In genomic region chr20:2839732-2840137, GRCh38 we compare ENCODE assay signal across 8 cellular contexts. TPM values are rescaled to one million over a fixed set of nuclear protein-coding genes. Genes with fewer than 3 reads are reported as not detected.
A peak's percentile ranks its signal among the peaks of the same experiment; 100 is the strongest.
DNase-seq lines count a peak whose midpoint lies in the region; ATAC-seq and TF ChIP-seq lines count a peak whose summit lies in the region.

No MANE protein-coding gene starts in this region.

- peaks cover 14% of the 10 kb centered on the region for H3K36me3 Mint-ChIP-seq in T-cell

- peak overlapping the region; percentile 86 for H3K4me2 ChIP-seq in skeletal muscle satellite cell (ENCODE audit: low read length)

- peak overlapping the region; percentile 70 to 76 for H3K27ac Mint-ChIP-seq in T-cell

- DNase-seq in T-cell (no peak), right atrium auricular region (ENCODE audit: low spot score) (no peak), NCI-H2227 (lab: John Stamatoyannopoulos, UW; ENCODE audit: unreplicated experiment) (no peak), superior temporal gyrus (ENCODE audit: extremely low spot score) (no peak), NCI-H748 (lab: John Stamatoyannopoulos, UW; ENCODE audit: unreplicated experiment) (no peak)

- H3K36me3 ChIP-seq in right atrium auricular region (no peaks in the 10 kb centered on the region), skeletal muscle satellite cell (ENCODE audit: insufficient read depth, low read length) (peaks cover 2% of the 10 kb centered on the region)

- H3K9me3 ChIP-seq in right atrium auricular region: no peaks in the 10 kb centered on the region
- no peaks in the 10 kb centered on the region for H3K9me3 ChIP-seq in skeletal muscle satellite cell (replicated peaks; ENCODE audit: low read length)

- peak overlapping the region; percentile 89 to 92 for H3K27ac ChIP-seq in right atrium auricular region

- ATAC-seq in T-cell (replicated peaks in 1 of 4): no peak
- ATAC-seq in HG03196 (IDR thresholded peaks at IDR 0.05; ENCODE audit: unreplicated experiment): no peak

- peaks cover 0 to 21% of the 10 kb centered on the region in 2 donors for H3K4me1 ChIP-seq in right atrium auricular region
- peaks cover 9% of the 10 kb centered on the region for H3K4me1 ChIP-seq in skeletal muscle satellite cell (ENCODE audit: control insufficient read depth, insufficient read depth, low read length)

- H3K27me3 Mint-ChIP-seq in T-cell: no peaks in the 10 kb centered on the region

- H3K27me3 ChIP-seq in right atrium auricular region: no peaks in the 10 kb centered on the region
- no peaks in the 10 kb centered on the region for H3K27me3 ChIP-seq in skeletal muscle satellite cell (ENCODE audit: control insufficient read depth, insufficient read depth, low read length)

- H3K9me3 Mint-ChIP-seq in T-cell: no peaks in the 10 kb centered on the region

- CTCF ChIA-PET in T-cell (lab: Charles Lee): no interaction called here

- H3K4me1 Mint-ChIP-seq in T-cell: peaks cover 27 to 37% (median 33%) of the 10 kb centered on the region in 3 donors

- TF ChIP-seq CTCF in GM12875 (IDR thresholded peaks at IDR 0.05; ENCODE audit: borderline replicate concordance, insufficient read depth, low read depth, low read length) (no peak), right atrium auricular region (IDR thresholded peaks at IDR 0.05) (no peak)

- peak overlapping the region; percentile 70 to 89 (median 78) for H3K4me3 Mint-ChIP-seq in T-cell

- H3K9ac ChIP-seq in skeletal muscle satellite cell (ENCODE audit: low read depth, low read length): peak overlapping the region; percentile 96

- H3K4me3 ChIP-seq in GM12875 (ENCODE audit: low read depth, low read length) (peak overlapping the region; percentile 85), right atrium auricular region (peak overlapping the region; percentile 95 to 98), skeletal muscle satellite cell (ENCODE audit: low read length) (peak overlapping the region; percentile 85)

- POLR2A ChIA-PET in T-cell (lab: Charles Lee): interaction anchor here in 1 of 2 donors (0.6 kb wide), 1 partner anchor 230 kb away, joined by 6 read pairs; no protein-coding TSS in a partner anchor

RNA-seq across cellular contexts. Expression of gene PCED1A, which starts 0.7 kb away (rescaled TPM):
- total RNA-seq in T-cell (100 to 1,000 TPM in 2 of 5 donors, 10 to 100 TPM in 3; 65.1 to 111 (median 95.2) TPM), right atrium auricular region (10 to 100 TPM in 1 of 2 donors, 1 to 10 TPM in 1; 8.3 to 10.0 TPM)
- total RNA-seq in skeletal muscle satellite cell (2012; rRNA removed): 14.0 and 20.8 TPM in 2 replicates

RNA-seq across cellular contexts. Expression of gene VPS16, which starts 0.8 kb away (rescaled TPM):
- total RNA-seq in T-cell (10 to 100 TPM; 44.5 to 72.2 (median 68.2) TPM), right atrium auricular region (10 to 100 TPM; 12.8 to 16.4 TPM)
- 29.9 and 34.9 TPM in 2 replicates for total RNA-seq in skeletal muscle satellite cell (2012; rRNA removed)

RNA-seq across cellular contexts. Expression of gene TMEM239, which starts 23.6 kb away (rescaled TPM):
- total RNA-seq in T-cell (not detected), right atrium auricular region (not detected)
- not detected in 2 replicates for total RNA-seq in skeletal muscle satellite cell (2012; rRNA removed)

RNA-seq across cellular contexts. Expression of gene C20orf141, which starts 24.9 kb away (rescaled TPM):
- total RNA-seq in T-cell (not detected), right atrium auricular region (not detected)
- total RNA-seq in skeletal muscle satellite cell (2012; rRNA removed): not detected in 2 replicates

RNA-seq across cellular contexts. Expression of gene PTPRA, which starts 33.5 kb away (rescaled TPM):
- 10 to 100 TPM; 66.2 to 98.6 (median 71.5) TPM for total RNA-seq in T-cell
- total RNA-seq in right atrium auricular region: 10 to 100 TPM; 32.8 to 46.0 TPM
- total RNA-seq in skeletal muscle satellite cell (2012; rRNA removed): 19.3 and 31.7 TPM in 2 replicates

Comparison
In these comparisons a context has a peak if more than half of its experiments do, and no peak if none do; other contexts are left out.
1. RNA of gene PCED1A, which starts 0.7 kb away (total RNA-seq): 65.1 to 111 TPM in T-cell; 8.3 to 10.0 TPM in right atrium auricular region; every median in the first group is over 4 times any median in the second.
2. Peak in every context shown above with its lines, with median percentiles within 50 percentile points of each other: H3K4me3 ChIP-seq.